In the genomic region with DNA sequence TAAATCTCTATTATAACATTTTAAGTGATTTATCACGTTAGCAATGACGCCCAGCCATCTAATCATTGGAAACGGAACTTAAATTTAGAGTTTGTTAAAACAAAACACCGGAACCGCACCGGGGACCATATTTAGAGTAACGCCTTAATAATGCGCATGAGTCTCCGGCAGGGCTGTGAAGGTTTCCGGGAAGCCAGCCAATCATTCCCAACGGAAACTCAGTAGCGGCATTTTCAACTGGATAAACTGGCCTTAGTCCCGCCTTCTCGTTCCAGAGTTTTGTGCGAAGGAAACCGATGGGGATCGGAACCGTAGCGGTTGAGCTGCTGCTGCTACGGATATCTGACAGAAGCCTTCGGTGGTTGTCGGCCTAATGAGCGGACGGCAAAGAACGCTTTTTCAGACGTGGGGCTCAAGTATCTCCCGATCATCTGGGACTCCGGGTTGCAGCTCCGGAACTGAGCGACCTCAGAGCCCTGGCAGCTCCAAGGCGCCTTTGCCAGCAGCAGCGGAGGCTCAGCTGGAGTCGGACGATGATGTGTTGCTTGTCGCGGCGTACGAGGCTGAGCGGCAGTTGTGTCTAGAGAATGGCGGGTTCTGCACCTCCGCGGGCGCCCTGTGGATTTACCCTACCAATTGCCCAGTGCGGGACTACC, we compare ENCODE assay signal across 8 cellular contexts. TPM values are rescaled to one million over a fixed set of nuclear protein-coding genes. Genes with fewer than 3 reads are reported as not detected.
DNase-seq lines count a peak whose midpoint lies in the region; ATAC-seq and TF ChIP-seq lines count a peak whose summit lies in the region.

Gene FANCM (plus strand): TSS at position 272 of the 656 bp plus-strand sequence. CDS start 102 bp downstream, at position 374.

- peaks cover 6 to 16% of the 10 kb centered on the region in 2 donors for H3K4me1 ChIP-seq in lung (ENCODE audit: control insufficient read depth in 2 of 2, insufficient read depth in 2 of 2, low read length in 2 of 2)

- H3K36me3 ChIP-seq in lung (ENCODE audit: control insufficient read depth in 2 of 2, insufficient read depth in 2 of 2, low read length in 2 of 2) = no peaks in the 10 kb centered on the region

- H3K27me3 Mint-ChIP-seq in CD4-positive, alpha-beta T cell = no peaks in the 10 kb centered on the region

- POLR2A ChIA-PET in CD4-positive, alpha-beta T cell (lab: Charles Lee) = interaction anchor here (0.7 to 5.3 kb wide), 6 partner anchors 52 to 239 kb away, joined by 3 to 111 read pairs (median 13); partner anchors contain the start of genes KLHL28, MIS18BP1, PRPF39 and TOGARAM1

- H3K4me1 Mint-ChIP-seq in CD4-positive, alpha-beta T cell (ENCODE audit: low read depth) = peaks cover 61% of the 10 kb centered on the region

- CTCF ChIA-PET in CD4-positive, alpha-beta T cell (lab: Charles Lee) = interaction anchor here (0.6 to 2.6 kb wide), 4 partner anchors 9 to 174 kb away, joined by 3 to 12 read pairs (median 4); partner anchors contain the start of genes KLHL28, MIS18BP1 and TOGARAM1

- intact Hi-C loops in CD4-positive, alpha-beta T cell (cut with DNase I, micrococcal nuclease) = loop anchor here (2.0 to 5.0 kb wide), 4 partner anchors 53 to 238 kb away; partner anchors contain the start of gene TOGARAM1 (in 1 of the 2)

- 0% methylated on average over 44 of the region's 44 CpGs for WGBS in lung, 2 donors

- DNase-seq in CD4-positive, alpha-beta T cell = peak; percentile 71 to 89 (median 77)
- DNase-seq in HS-5 (ENCODE audit: low read depth) = peak; percentile 94
- peak; percentile 78 for DNase-seq in NK-92 treated with Interleukin-12 subunit alpha and Interleukin-12 subunit beta, amount 100 ng/mL, for 24 hours (lab: John Stamatoyannopoulos, UW)
- DNase-seq in activated CD8-positive, alpha-beta memory T cell treated with anti-CD3 and anti-CD28 coated beads for 24 hours = peak; percentile 88
- peak; percentile 78 for DNase-seq in effector CD8-positive, alpha-beta T cell (lab: John Stamatoyannopoulos, UW)
- peak; percentile 94 for DNase-seq in lung (ENCODE audit: low spot score)
- peak; percentile 73 to 81 (median 73) for DNase-seq in stimulated activated CD4-positive, alpha-beta T cell treated with anti-CD3 and anti-CD28 coated beads, TNF-alpha, amount 100 ng/mL, for 48 hours (ENCODE audit: low read depth in 3 of 3)

- no peaks in the 10 kb centered on the region for H3K9me3 Mint-ChIP-seq in CD4-positive, alpha-beta T cell

- peak within 1 kb of the TSS; percentile 99 for H3K4me3 Mint-ChIP-seq in CD4-positive, alpha-beta T cell

- H3K9me3 ChIP-seq in CD4-positive, alpha-beta T cell (ENCODE audit: control insufficient read depth, low read length) = no peaks in the 10 kb centered on the region
- no peaks in the 10 kb centered on the region for H3K9me3 ChIP-seq in lung (ENCODE audit: control insufficient read depth in 2 of 2, insufficient read depth in 1 of 2, low read length in 1 of 2)

- peak within 1 kb of the TSS; percentile 99 for H3K27ac Mint-ChIP-seq in CD4-positive, alpha-beta T cell

- peak; percentile 53 for ATAC-seq in CD4-positive, alpha-beta T cell (ENCODE audit: poor library complexity)
- ATAC-seq in GM19455 (IDR thresholded peaks at IDR 0.05; ENCODE audit: unreplicated experiment) (peak; percentile 46), lung (ENCODE audit: insufficient read depth, low FRiP score) (peak; percentile 74)

- H3K4me3 ChIP-seq in lung = peak within 1 kb of the TSS; percentile 57

- peak within 1 kb of the TSS; percentile 84 for H3K27ac ChIP-seq in CD4-positive, alpha-beta T cell (ENCODE audit: low read depth, low read length)
- peak within 1 kb of the TSS; percentile 76 to 89 for H3K27ac ChIP-seq in lung (ENCODE audit: low read depth in 1 of 2, low read length in 1 of 2)

- no peaks in the 10 kb centered on the region for H3K27me3 ChIP-seq in CD4-positive, alpha-beta T cell (ENCODE audit: control insufficient read depth, insufficient read depth, low read length)
- H3K27me3 ChIP-seq in lung (ENCODE audit: control insufficient read depth, insufficient read depth) = no peaks in the 10 kb centered on the region

- H3K36me3 Mint-ChIP-seq in CD4-positive, alpha-beta T cell (ENCODE audit: low read depth) = peaks cover 32% of the 10 kb centered on the region

- TF ChIP-seq CTCF in CD4-positive, alpha-beta T cell (IDR thresholded peaks at IDR 0.05) = no peak
- no peak for TF ChIP-seq CTCF in lung (IDR thresholded peaks at IDR 0.05; ENCODE audit: control extremely low read depth, extremely low read depth)

RNA-seq across cellular contexts. Expression of gene FANCM, which starts in this region (rescaled TPM):
- total RNA-seq in CD4-positive, alpha-beta T cell = 1 to 10 TPM; 6.1 to 8.8 TPM
- total RNA-seq in lung = 10 to 100 TPM in 1 of 2 donors, 1 to 10 TPM in 1; 5.0 to 13.6 TPM
- polyA plus RNA-seq in lung = 1 to 10 TPM in 1 of 2 donors, under 1 TPM in 1; 0.88 to 3.6 TPM

Comparison
In these comparisons a context has a peak if more than half of its experiments do, and no peak if none do; other contexts are left out.
1. Peak in every context shown above with its lines: DNase-seq, ATAC-seq, H3K4me3 ChIP-seq and H3K27ac ChIP-seq.